ENCODE assay signal across 17 cellular contexts in the genomic region with DNA sequence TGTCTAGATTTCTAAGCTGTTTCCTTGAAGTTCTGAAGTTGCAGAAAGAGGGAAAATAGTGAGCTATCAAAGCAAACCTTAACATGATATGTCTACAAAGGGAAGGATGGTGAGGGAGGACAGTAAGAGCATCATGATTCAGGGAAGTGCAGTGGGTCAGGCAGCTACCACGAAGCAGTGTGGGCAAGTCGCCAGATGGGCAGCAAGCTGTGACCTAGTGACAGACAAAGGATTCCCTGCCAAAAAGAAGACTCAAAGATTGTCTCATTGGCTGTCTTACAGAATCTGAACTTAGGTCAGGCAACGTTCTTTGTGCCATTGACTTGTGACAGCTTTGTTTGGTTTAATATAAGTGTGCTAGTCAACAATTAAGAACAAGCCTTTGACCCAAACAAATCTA.
DNase-seq lines count a peak whose midpoint lies in the region; ATAC-seq, FAIRE-seq and TF ChIP-seq lines count a peak whose summit lies in the region.
"Had no signal": no experiment of that assay in that cellular context is flagged by ENCODE, and none has a peak within 500 bp of the region (broad histone marks: within the 10 kb centered on the region; RNA-seq: fewer than 3 reads in every experiment).

No MANE protein-coding gene starts in this region.

- no peak for FAIRE-seq in GM12892 (lab: Jason Lieb, UNC)
- FAIRE-seq: GM18507, H54 had no signal

- intact Hi-C loops in left ventricle myocardium inferior (cut with micrococcal nuclease): no loop called here
- intact Hi-C loops in left cardiac atrium (cut with DNase I): no loop called here

- DNase-seq in DMS 273 (lab: John Stamatoyannopoulos, UW; ENCODE audit: unreplicated experiment) (peak; percentile 8), DMS 273 treated with DMSO at 0.1 percent for 48 hours (lab: John Stamatoyannopoulos, UW) (no peak), left ventricle myocardium inferior (peak; percentile 20), left cardiac atrium (no peak), glomerular visceral epithelial cell (ENCODE audit: extremely low spot score) (peak; percentile 16), GM12892 (ENCODE audit: insufficient read length) (no peak), medulla oblongata (ENCODE audit: extremely low spot score) (no peak)
- DNase-seq: Karpas-422, NCI-H1436, NCI-H2107, NCI-H82 had no signal

- peaks cover 7% of the 10 kb centered on the region for H3K27me3 ChIP-seq in left ventricle myocardium inferior (ENCODE audit: low read depth)
- H3K27me3 ChIP-seq: BLaER1 treated with 17β-estradiol and CSF1 and Interleukin-3, amounts not matched to agents 10 nM and 100 nM; SJSA1 had no signal

- H3K4me1 ChIP-seq in left ventricle myocardium inferior: no peaks in the 10 kb centered on the region
- H3K4me1 ChIP-seq: BLaER1 treated with 17β-estradiol and CSF1 and Interleukin-3, amounts not matched to agents 10 nM and 100 nM; SJSA1 had no signal

- no peak for TF ChIP-seq CTCF in left ventricle myocardium inferior (IDR thresholded peaks at IDR 0.05; ENCODE audit: borderline replicate concordance)

- H3K27ac ChIP-seq in left ventricle myocardium inferior (replicated peaks): no peak overlapping the region
- H3K27ac ChIP-seq: 22Rv1; BLaER1 treated with 17β-estradiol and CSF1 and Interleukin-3, amounts not matched to agents 10 nM and 100 nM; SJSA1 had no signal

- no peak for ATAC-seq in left cardiac atrium
- ATAC-seq in HG03521 (IDR thresholded peaks at IDR 0.05; ENCODE audit: unreplicated experiment): no peak

- H3K4me3 ChIP-seq in left ventricle myocardium inferior: no peak overlapping the region
- H3K4me3 ChIP-seq: BLaER1 treated with 17β-estradiol and CSF1 and Interleukin-3, amounts not matched to agents 10 nM and 100 nM; SJSA1 had no signal

- H3K9me3 ChIP-seq in left ventricle myocardium inferior (replicated peaks): peaks cover 11% of the 10 kb centered on the region
- H3K9me3 ChIP-seq: SJSA1 had no signal

- TF ChIP-seq POLR2A in GM12892 (IDR thresholded peaks at IDR 0.05; ENCODE audit: low read depth, low read length): no peak

- H3K36me3 ChIP-seq in left ventricle myocardium inferior: no peaks in the 10 kb centered on the region
- H3K36me3 ChIP-seq: BLaER1 treated with 17β-estradiol and CSF1 and Interleukin-3, amounts not matched to agents 10 nM and 100 nM; SJSA1 had no signal

Comparison
In these comparisons a context has a peak if more than half of its experiments do, and no peak if none do; other contexts are left out.
1. DNase-seq: peak in DMS 273 (single experiment), left ventricle myocardium inferior (single experiment) and glomerular visceral epithelial cell (single experiment); none in DMS 273 treated with DMSO at 0.1 percent for 48 hours (single experiment), left cardiac atrium (single experiment), GM12892 (single experiment) and medulla oblongata (single experiment).